8 cellular contexts compared by ENCODE assay signal in genomic region chr4:2843909-2844584, GRCh38. TPM values are rescaled to one million over a fixed set of nuclear protein-coding genes. Genes with fewer than 3 reads are reported as not detected.
DNase-seq lines count a peak whose midpoint lies in the region; ATAC-seq and TF ChIP-seq lines count a peak whose summit lies in the region.

No MANE protein-coding gene starts in this region.

- H3K9me3 ChIP-seq in OCI-LY3 (ENCODE audit: insufficient read depth, low read length) (no peaks in the 10 kb centered on the region), right lobe of liver (no peaks in the 10 kb centered on the region)

- H3K27ac ChIP-seq in OCI-LY3 (ENCODE audit: low read length) (peak overlapping the region; percentile 56), right lobe of liver (peak overlapping the region; percentile 79 to 98 (median 81))

- no peak for TF ChIP-seq CTCF in OCI-LY3 (IDR thresholded peaks at IDR 0.05; ENCODE audit: low read depth, low read length)
- TF ChIP-seq CTCF in choroid plexus epithelial cell (conservative IDR thresholded peaks at IDR 0.05; ENCODE audit: low read depth, low read length): no peak
- no peak for TF ChIP-seq CTCF in right lobe of liver (IDR thresholded peaks at IDR 0.05)

- peak; percentile 4 to 27 (median 22) for ATAC-seq in right lobe of liver
- ATAC-seq in HG03521 (IDR thresholded peaks at IDR 0.05; ENCODE audit: unreplicated experiment): no peak
- ATAC-seq in HG02610 (IDR thresholded peaks at IDR 0.05; ENCODE audit: unreplicated experiment): no peak

- H3K79me2 ChIP-seq in OCI-LY3 (ENCODE audit: low read length): peaks cover 50% of the 10 kb centered on the region

- H4K20me1 ChIP-seq in OCI-LY3 (ENCODE audit: insufficient read depth, low read length): peaks cover 28% of the 10 kb centered on the region

- DNase-seq in ELF-1 (ENCODE audit: low read depth, low spot score) (peak; percentile 74), H7 (peak; percentile 86), choroid plexus epithelial cell (ENCODE audit: low read depth) (peak; percentile 39), right lobe of liver (peak; percentile 64 to 70 (median 67)), superior temporal gyrus (ENCODE audit: extremely low spot score) (peak; percentile 48)

- intact Hi-C loops in right lobe of liver (cut with DNase I): no loop called here

- H3K27me3 ChIP-seq in H7 (ENCODE audit: control insufficient read depth, insufficient read depth, low read length) (no peaks in the 10 kb centered on the region), OCI-LY3 (ENCODE audit: low read depth, low read length) (no peaks in the 10 kb centered on the region), right lobe of liver (no peaks in the 10 kb centered on the region)

- no peak overlapping the region for H2AFZ ChIP-seq in OCI-LY3 (ENCODE audit: low read depth, low read length)

- H3K9ac ChIP-seq in OCI-LY3 (ENCODE audit: low read length): peak overlapping the region; percentile 88

- TF ChIP-seq POLR2A in right lobe of liver (IDR thresholded peaks at IDR 0.05): no peak

- peaks cover 36% of the 10 kb centered on the region for H3K4me1 ChIP-seq in OCI-LY3 (ENCODE audit: low read length)
- peaks cover 0 to 41% (median 5%) of the 10 kb centered on the region in 4 donors for H3K4me1 ChIP-seq in right lobe of liver

- H3K4me3 ChIP-seq in H7 (ENCODE audit: insufficient read depth, low read depth, low read length): peak overlapping the region; percentile 88
- peak overlapping the region; percentile 99 for H3K4me3 ChIP-seq in OCI-LY3 (ENCODE audit: low read length)
- peak overlapping the region; percentile 83 for H3K4me3 ChIP-seq in choroid plexus epithelial cell (ENCODE audit: low read depth, low read length)
- H3K4me3 ChIP-seq in right lobe of liver: peak overlapping the region; percentile 83 to 94 (median 90)

- H3K4me2 ChIP-seq in OCI-LY3 (ENCODE audit: low read length): peak overlapping the region; percentile 90

- H3K36me3 ChIP-seq in H7 (replicated peaks; ENCODE audit: control insufficient read depth, insufficient read depth, low read length): no peaks in the 10 kb centered on the region
- no peaks in the 10 kb centered on the region for H3K36me3 ChIP-seq in OCI-LY3 (replicated peaks; ENCODE audit: low read depth, low read length)
- no peaks in the 10 kb centered on the region for H3K36me3 ChIP-seq in right lobe of liver

- 0% methylated on average over 23 of the region's 78 CpGs for WGBS in right lobe of liver (ENCODE audit: insufficient coverage, low coverage, low lambda C conversion rate, missing lambda C conversion rate)

RNA-seq across cellular contexts. Expression of gene ADD1, which starts 0.4 kb away (rescaled TPM):
- total RNA-seq in H7 (2014; rRNA removed; shearing (Covaris generic)): 201 and 224 TPM in 2 replicates
- total RNA-seq in right lobe of liver: 100 to 1,000 TPM in 3 of 6 experiments, 10 to 100 TPM in 3; 94.4 to 120 (median 103) TPM

RNA-seq across cellular contexts. Expression of gene SH3BP2, which starts 51.2 kb away (rescaled TPM):
- 20.4 and 35.5 TPM in 2 replicates for total RNA-seq in H7 (2014; rRNA removed; shearing (Covaris generic))
- total RNA-seq in right lobe of liver: 10 to 100 TPM; 34.9 to 51.8 (median 40.7) TPM

Comparison
In these comparisons a context has a peak if more than half of its experiments do, and no peak if none do; other contexts are left out.
1. ATAC-seq: peak in right lobe of liver (4 of 4); none in HG03521 (single experiment) and HG02610 (single experiment).
2. Peak in every context shown above with its lines, with median percentiles within 50 percentile points of each other: DNase-seq and H3K4me3 ChIP-seq.